Comparison of ENCODE assay signal across 8 cellular contexts in the genomic region with DNA sequence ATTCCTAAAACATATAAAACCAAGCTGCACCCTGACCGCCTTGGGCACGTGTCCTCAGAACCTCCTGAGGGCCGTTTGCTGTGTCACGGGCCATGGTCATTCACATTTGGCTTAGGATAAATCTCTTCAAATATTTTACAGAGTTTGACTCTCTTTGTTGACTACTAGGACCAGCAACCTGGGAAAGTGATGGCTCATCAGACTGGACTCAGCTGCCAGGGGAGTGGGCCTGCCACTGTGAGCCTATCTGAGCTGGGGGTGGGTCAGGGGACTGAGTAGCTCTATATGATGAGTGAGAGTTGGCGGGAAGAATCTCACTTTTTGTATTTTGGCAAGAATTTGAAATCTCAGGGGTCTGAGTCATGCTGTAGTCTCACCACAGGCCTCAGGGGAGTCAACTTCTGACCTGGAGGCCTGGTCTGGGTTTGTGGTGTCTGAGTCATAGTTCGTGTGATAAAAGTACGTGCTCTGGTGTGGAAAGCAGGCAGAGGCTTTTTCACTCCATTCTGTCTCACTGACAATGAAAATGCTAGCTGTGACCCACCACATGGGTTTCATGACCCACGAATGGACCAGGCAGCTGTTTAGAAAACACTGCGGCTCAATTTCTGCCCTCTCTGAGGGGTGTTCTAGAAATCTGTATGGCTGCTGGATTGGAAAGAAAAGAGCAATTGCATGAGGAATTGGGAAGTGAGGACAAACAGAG. TPM values are rescaled to one million over a fixed set of nuclear protein-coding genes. Genes with fewer than 3 reads are reported as not detected.
DNase-seq lines count a peak whose midpoint lies in the region; ATAC-seq and TF ChIP-seq lines count a peak whose summit lies in the region.

No MANE protein-coding gene starts in this region.

- no peak for TF ChIP-seq RAD21 in liver (IDR thresholded peaks at IDR 0.05)

- CTCF ChIA-PET in T-cell (lab: Charles Lee), result interaction anchor here in 1 of 2 donors (0.9 to 1.3 kb wide), 3 partner anchors 12 to 93 kb away, joined by 3 read pairs; no protein-coding TSS in a partner anchor

- H3K9ac ChIP-seq in liver (ENCODE audit: low read depth in 1 of 2, low read length in 2 of 2), result no peak overlapping the region

- no peak for TF ChIP-seq CTCF in AG10803 (conservative IDR thresholded peaks at IDR 0.05; ENCODE audit: low read length)
- no peak for TF ChIP-seq CTCF in astrocyte of the cerebellum (IDR thresholded peaks at IDR 0.05; ENCODE audit: low read depth, low read length, missing control alignments)
- TF ChIP-seq CTCF in liver (IDR thresholded peaks at IDR 0.05; ENCODE audit: low read depth, low read length, missing input control), result no peak

- ATAC-seq in GM19397 (IDR thresholded peaks at IDR 0.05; ENCODE audit: unreplicated experiment) (peak; percentile 49), HG03460 (IDR thresholded peaks at IDR 0.05; ENCODE audit: unreplicated experiment) (peak; percentile 46), T-cell (replicated peaks in 1 of 4) (peak in 3 of 4 experiments; percentile 20 to 49 (median 37))

- H3K9me3 ChIP-seq in liver (ENCODE audit: control insufficient read depth in 4 of 4, low read length in 3 of 4), result no peaks in the 10 kb centered on the region

- H3K4me1 ChIP-seq in liver (ENCODE audit: control insufficient read depth in 4 of 4, insufficient read depth in 4 of 4, low read length in 3 of 4), result peaks cover 0 to 8% (median 6%) of the 10 kb centered on the region in 4 donors

- H3K27ac Mint-ChIP-seq in T-cell, result peak overlapping the region; percentile 92 to 93

- in situ Hi-C loops in astrocyte of the cerebellum (cut with HindIII; ENCODE audit: low sequenced_read_pairs), result no loop called here

- no peak overlapping the region for H3K27ac ChIP-seq in liver (ENCODE audit: low read depth in 1 of 2, low read length in 2 of 2)

- H3K4me3 ChIP-seq in AG10803 (ENCODE audit: low read length), result no peak overlapping the region
- no peak overlapping the region for H3K4me3 ChIP-seq in astrocyte of the cerebellum (ENCODE audit: low read depth, low read length)
- no peak overlapping the region for H3K4me3 ChIP-seq in liver (ENCODE audit: low read depth in 1 of 3, low read length in 3 of 3)

- peaks cover 47 to 64% (median 62%) of the 10 kb centered on the region in 3 donors for H3K4me1 Mint-ChIP-seq in T-cell

- WGBS in liver, result 78% methylated on average over 9 of the region's 9 CpGs

- H3K27me3 ChIP-seq in liver (ENCODE audit: control insufficient read depth in 4 of 4, insufficient read depth in 4 of 4, low read length in 3 of 4), result no peaks in the 10 kb centered on the region

- POLR2A ChIA-PET in T-cell (lab: Charles Lee), result interaction anchor here in 1 of 2 donors (0.8 kb wide), 1 partner anchor 11 kb away, joined by 3 read pairs; no protein-coding TSS in a partner anchor

- no peaks in the 10 kb centered on the region for H3K27me3 Mint-ChIP-seq in T-cell

- no peaks in the 10 kb centered on the region for H3K36me3 Mint-ChIP-seq in T-cell

- H3K4me3 Mint-ChIP-seq in T-cell, result peak overlapping the region; percentile 29 to 60 (median 46)

- no peaks in the 10 kb centered on the region for H3K36me3 ChIP-seq in liver (ENCODE audit: control insufficient read depth in 4 of 4, insufficient read depth in 3 of 4, low read depth in 1 of 4, low read length in 3 of 4)

- DNase-seq in AG10803 (ENCODE audit: low read depth) (peak; percentile 99), T-cell (peak in 28 of 34 experiments; percentile 22 to 64 (median 47)), astrocyte of the cerebellum (ENCODE audit: low read depth) (peak; percentile 98), NCI-H1092 treated with DMSO at 0.1 percent for 48 hours (lab: John Stamatoyannopoulos, UW) (no peak)
- peak; percentile 36 to 53 for DNase-seq in stimulated activated CD8-positive, alpha-beta memory T cell treated with anti-CD3 and anti-CD28 coated beads, Interleukin-4, amount 100 ng/mL, for 1 hour (ENCODE audit: low read depth in 2 of 2, low spot score in 1 of 2)

- no peaks in the 10 kb centered on the region for H3K9me3 Mint-ChIP-seq in T-cell

TF ChIP-seq in liver, 16 proteins besides CTCF, POLR2A, EP300 and RAD21:
- TF ChIP-seq NR2F2 (IDR thresholded peaks at IDR 0.05) (peak; percentile 33), TAF1 (conservative IDR thresholded peaks at IDR 0.05) (no peak), JUND (IDR thresholded peaks at IDR 0.05) (peak; percentile 75 to 85), FOXA2 (IDR thresholded peaks at IDR 0.05) (no peak), ATF3 (IDR thresholded peaks at IDR 0.05) (no peak), RXRA (IDR thresholded peaks at IDR 0.05) (no peak), EGR1 (IDR thresholded peaks at IDR 0.05; ENCODE audit: low read depth in 2 of 2) (no peak)

RNA-seq across cellular contexts. Expression of gene UPP1, which starts 4.2 kb away (rescaled TPM):
- 100 to 1,000 TPM in 3 of 5 donors, 10 to 100 TPM in 2; 77.7 to 227 (median 177) TPM for total RNA-seq in T-cell
- 1 to 10 TPM; 3.1 to 8.2 TPM for total RNA-seq in liver
- polyA plus RNA-seq in liver, result 10 to 100 TPM; 10.1 to 18.8 TPM

RNA-seq across cellular contexts. Expression of gene C7orf57, which starts 49.5 kb away (rescaled TPM):
- 1 to 10 TPM in 1 of 5 donors, under 1 TPM in 4; 0.18 to 2.0 (median 0.44) TPM for total RNA-seq in T-cell
- not detected for total RNA-seq in liver
- polyA plus RNA-seq in liver, result not detected

RNA-seq across cellular contexts. Expression of gene SUN3, which starts 56.0 kb away (rescaled TPM):
- under 1 TPM in 3 of 5 donors, not detected in 2; 0.55 to 0.90 (median 0.59) TPM for total RNA-seq in T-cell
- total RNA-seq in liver, result not detected
- polyA plus RNA-seq in liver, result not detected

Comparison
In these comparisons a context has a peak if more than half of its experiments do, and no peak if none do; other contexts are left out.
1. RNA of gene UPP1, which starts 4.2 kb away (total RNA-seq): 77.7 to 227 TPM in T-cell; 3.1 to 8.2 TPM in liver; every median in the first group is over 4 times any median in the second.
2. Peak in every context shown above with its lines, with median percentiles within 50 percentile points of each other: ATAC-seq.